Comparison of ENCODE assay signal across 1 cellular context in genomic region chr14:58665773-58666500, GRCh38.
TF ChIP-seq lines count a peak whose summit lies in the region.

No MANE protein-coding gene starts in this region.

TF ChIP-seq in GM12878, 131 proteins besides CTCF, POLR2A, EP300 and RAD21 (continued from another document):
- TF ChIP-seq MAX (IDR thresholded peaks at IDR 0.05; ENCODE audit: low read depth, low read length) (no peak), ETV6 (conservative IDR thresholded peaks at IDR 0.05 in 1 of 2, IDR thresholded peaks at IDR 0.05 in 1 of 2; ENCODE audit: borderline replicate concordance in 1 of 2, low read depth in 1 of 2) (no peak), KDM1A (IDR thresholded peaks at IDR 0.05; ENCODE audit: borderline replicate concordance) (no peak), RELA (IDR thresholded peaks at IDR 0.05; ENCODE audit: borderline replicate concordance, partially characterized antibody) (no peak), HCFC1 (IDR thresholded peaks at IDR 0.05; ENCODE audit: low read length) (no peak), SMARCA5 (IDR thresholded peaks at IDR 0.05) (no peak), TBL1XR1 (IDR thresholded peaks at IDR 0.05; ENCODE audit: low read depth, low read length) (no peak), HDAC6 (IDR thresholded peaks at IDR 0.05; ENCODE audit: unreplicated experiment) (no peak), RCOR1 (conservative IDR thresholded peaks at IDR 0.05; ENCODE audit: low read depth, low read length) (no peak), ZNF687 (IDR thresholded peaks at IDR 0.05) (no peak), MYC (IDR thresholded peaks at IDR 0.05; ENCODE audit: insufficient read depth, insufficient read length, insufficient replicate concordance, low read length, severe bottlenecking) (no peak), IRF3 (IDR thresholded peaks at IDR 0.05) (no peak), MLLT1 (IDR thresholded peaks at IDR 0.05) (no peak), ZNF592 (IDR thresholded peaks at IDR 0.05) (no peak)
